In the genomic region with DNA sequence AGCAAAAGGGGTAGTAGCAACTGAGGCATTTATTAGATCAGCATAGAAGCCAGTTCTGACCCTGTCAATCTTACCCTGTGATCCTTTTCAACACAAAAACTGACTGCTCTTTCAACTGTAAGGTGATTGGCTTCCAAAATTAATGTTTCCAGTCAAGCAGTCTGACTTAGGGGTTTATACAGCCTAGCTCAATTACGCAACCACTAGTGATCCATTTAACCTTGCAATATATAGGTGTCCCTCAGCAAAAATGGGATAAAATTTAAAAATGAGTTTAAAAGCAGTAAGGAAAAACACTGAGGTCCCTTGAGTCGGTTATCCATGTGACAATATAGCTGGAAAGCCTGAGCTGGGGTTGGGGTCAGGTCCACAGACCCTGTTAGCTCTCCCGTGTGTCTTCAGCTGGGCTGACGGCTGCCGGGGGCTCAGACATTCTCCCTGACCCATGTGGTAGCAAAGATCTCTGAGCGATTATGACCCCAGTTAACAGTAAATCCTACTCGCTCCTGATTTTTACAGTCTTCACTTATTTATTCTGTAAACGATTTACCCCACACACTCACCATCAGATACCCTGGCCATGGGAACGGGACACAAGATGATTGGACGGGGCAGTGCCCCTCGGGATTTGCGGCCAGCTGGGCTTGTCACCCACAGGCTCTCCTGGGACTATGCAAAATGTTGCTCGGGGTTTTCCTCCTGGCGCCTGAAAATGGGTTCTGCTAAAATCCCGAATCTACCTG, we compare ENCODE assay signal across 1 cellular context.
TF ChIP-seq lines count a peak whose summit lies in the region.

No MANE protein-coding gene starts in this region.

TF ChIP-seq in IMR-90, 13 proteins besides CTCF, POLR2A, EP300 and RAD21:
- no peak for TF ChIP-seq MAFK (IDR thresholded peaks at IDR 0.05; ENCODE audit: low read depth, low read length)
- TF ChIP-seq CEBPB (IDR thresholded peaks at IDR 0.05; ENCODE audit: low read depth, low read length), result peak; percentile 45; the same call in 1 of the 2 replicates
- TF ChIP-seq FOS (IDR thresholded peaks at IDR 0.05; ENCODE audit: low read depth, low read length), result no peak
- TF ChIP-seq BHLHE40 (IDR thresholded peaks at IDR 0.05; ENCODE audit: low read depth, low read length), result no peak
- no peak for TF ChIP-seq NFE2L2 (IDR thresholded peaks at IDR 0.05; ENCODE audit: low read depth, low read length)
- TF ChIP-seq MXI1 (IDR thresholded peaks at IDR 0.05; ENCODE audit: borderline replicate concordance, low read depth, low read length), result no peak
